12 cellular contexts compared by ENCODE assay signal in genomic region chr2:200705305-200705985, GRCh38.
DNase-seq lines count a peak whose midpoint lies in the region; ATAC-seq, FAIRE-seq and TF ChIP-seq lines count a peak whose summit lies in the region.
"Had no signal": no experiment of that assay in that cellular context is flagged by ENCODE, and none has a peak within 500 bp of the region (broad histone marks: within the 10 kb centered on the region; RNA-seq: fewer than 3 reads in every experiment).

No MANE protein-coding gene starts in this region.

- H3K9me1 ChIP-seq in K562 (ENCODE audit: control insufficient read depth, insufficient read depth, low read length) = no peaks in the 10 kb centered on the region

- CTCF ChIA-PET in K562 (lab: Yijun Ruan, JAX; ENCODE audit: low intra/inter-chr PET ratio) = interaction anchor here (0.6 kb wide), 1 partner anchor 31 kb away, joined by 3 read pairs; no protein-coding TSS in a partner anchor

- H4K20me1 ChIP-seq in K562 (replicated peaks; ENCODE audit: control insufficient read depth, insufficient read depth, low read length) = no peaks in the 10 kb centered on the region

- peak; percentile 10 to 37; a peak in 2 of 4 replicates for TF ChIP-seq RAD21 in K562 (CRISPR knock-in tag; conservative IDR thresholded peaks at IDR 0.05 in 1 of 2, IDR thresholded peaks at IDR 0.05 in 1 of 2)

- POLR2A ChIA-PET in K562 (lab: Yijun Ruan, JAX) = interaction anchor here (0.6 kb wide), 2 partner anchors 135 to 343 kb away, joined by 3 to 4 read pairs; no protein-coding TSS in a partner anchor

- H2AFZ ChIP-seq in K562 (ENCODE audit: low read depth, low read length) = no peak overlapping the region

- H3K4me1 Mint-ChIP-seq in activated T-cell treated with anti-CD3 and anti-CD28 coated beads, Interleukin-2, amount 50 U/mL, for 24 hours (ENCODE audit: low read depth) = peaks cover 72% of the 10 kb centered on the region

- no peak overlapping the region for H3K4me3 Mint-ChIP-seq in activated T-cell treated with anti-CD3 and anti-CD28 coated beads, Interleukin-2, amount 50 U/mL, for 24 hours
- H3K4me3 Mint-ChIP-seq: CD4-positive, alpha-beta memory T cell; stimulated activated naive CD8-positive, alpha-beta T cell treated with anti-CD3 and anti-CD28 coated beads, Interleukin-15, Interleukin-2, amounts not matched to agents 100 ng/mL and 50 ng/mL, for 24 hours had no signal

- no peak overlapping the region for H3K9ac ChIP-seq in K562 (ENCODE audit: insufficient read depth in 1 of 2, low read depth in 2 of 2, low read length in 2 of 2)

- H3K4me3 ChIP-seq in K562 = no peak overlapping the region
- H3K4me3 ChIP-seq in iPS DF 6.9 (ENCODE audit: low read length) = no peak overlapping the region
- H3K4me3 ChIP-seq in ascending aorta = no peak overlapping the region
- H3K4me3 ChIP-seq: skin epidermis had no signal

- H3K79me2 ChIP-seq in K562 (ENCODE audit: control insufficient read depth, insufficient read depth, low read length) = no peaks in the 10 kb centered on the region

- FAIRE-seq in K562 (lab: Jason Lieb, UNC) = no peak

- TF ChIP-seq CTCF in K562 (IDR thresholded peaks at IDR 0.05 in 2 of 3, conservative IDR thresholded peaks at IDR 0.05 in 1 of 3; ENCODE audit: insufficient read depth in 2 of 3, low read depth in 1 of 3, low read length in 3 of 3) (peak; percentile 27 to 39 (median 37); a peak in 3 of 6 replicates), ascending aorta (IDR thresholded peaks at IDR 0.05) (no peak)

- H3K4me2 ChIP-seq in K562 (ENCODE audit: insufficient read depth, low read length) = no peak overlapping the region

- in situ Hi-C loops in K562 (cut with MboI) = loop anchor here (10.0 to 25.0 kb wide), 2 partner anchors 221 to 482 kb away; partner anchors contain the start of gene CASP10

- no peaks in the 10 kb centered on the region for H3K27me3 Mint-ChIP-seq in activated T-cell treated with anti-CD3 and anti-CD28 coated beads, Interleukin-2, amount 50 U/mL, for 24 hours
- H3K27me3 Mint-ChIP-seq: stimulated activated naive CD8-positive, alpha-beta T cell treated with anti-CD3 and anti-CD28 coated beads, Interleukin-15, Interleukin-2, amounts not matched to agents 100 ng/mL and 50 ng/mL, for 24 hours had no signal

- no peaks in the 10 kb centered on the region for H3K9me3 Mint-ChIP-seq in activated T-cell treated with anti-CD3 and anti-CD28 coated beads, Interleukin-2, amount 50 U/mL, for 24 hours
- H3K9me3 Mint-ChIP-seq: CD4-positive, alpha-beta memory T cell; stimulated activated naive CD8-positive, alpha-beta T cell treated with anti-CD3 and anti-CD28 coated beads, Interleukin-15, Interleukin-2, amounts not matched to agents 100 ng/mL and 50 ng/mL, for 24 hours had no signal

- no peaks in the 10 kb centered on the region for H3K9me3 ChIP-seq in K562 (replicated peaks; ENCODE audit: control insufficient read depth, insufficient read depth, low read depth, low read length)
- no peaks in the 10 kb centered on the region for H3K9me3 ChIP-seq in iPS DF 6.9 (ENCODE audit: control insufficient read depth, insufficient read depth, low read length)
- no peaks in the 10 kb centered on the region for H3K9me3 ChIP-seq in ascending aorta

- H3K4me1 ChIP-seq in K562 (replicated peaks in 1 of 2; ENCODE audit: control insufficient read depth in 2 of 2, insufficient read depth in 2 of 2, low read length in 2 of 2) (no peaks in the 10 kb centered on the region), iPS DF 6.9 (ENCODE audit: control insufficient read depth, insufficient read depth, low read length) (no peaks in the 10 kb centered on the region), ascending aorta (no peaks in the 10 kb centered on the region)

- H3K27me3 ChIP-seq in K562 (ENCODE audit: control insufficient read depth in 2 of 2, insufficient read depth in 2 of 2, low read length in 2 of 2) (peaks cover 3 to 4% of the 10 kb centered on the region in 2 experiments; a peak in 3 of 5 replicates), iPS DF 6.9 (ENCODE audit: control insufficient read depth, insufficient read depth, low read length) (no peaks in the 10 kb centered on the region), ascending aorta (no peaks in the 10 kb centered on the region)

- H3K27ac ChIP-seq in K562 (ENCODE audit: extremely low read depth, low read depth, low read length) (no peak overlapping the region), iPS DF 6.9 (ENCODE audit: low read length) (no peak overlapping the region), temporal lobe (ENCODE audit: low read depth, low read length) (peak overlapping the region; percentile 92), ascending aorta (no peak overlapping the region)
- H3K27ac ChIP-seq: skin epidermis had no signal

- no TSS peak for BruUV-seq in K562 (replicated peaks; lab: Mats Ljungman, UMichigan)

- TF ChIP-seq EP300 in K562 (IDR thresholded peaks at IDR 0.05; ENCODE audit: low read length) = no peak

- H3K36me3 ChIP-seq in K562 (ENCODE audit: control insufficient read depth, insufficient read depth, low read length) (no peaks in the 10 kb centered on the region), iPS DF 6.9 (ENCODE audit: control insufficient read depth, insufficient read depth, low read length) (no peaks in the 10 kb centered on the region), ascending aorta (no peaks in the 10 kb centered on the region)

- intact Hi-C loops in K562 (cut with micrococcal nuclease) = loop anchor here (10.0 kb wide), 1 partner anchor 1001 kb away; no protein-coding TSS in a partner anchor
- intact Hi-C loops in ascending aorta (cut with DNase I) = loop anchor here (10.0 kb wide), 2 partner anchors 91 to 731 kb away; no protein-coding TSS in a partner anchor

- no peak for TF ChIP-seq POLR2A in K562 (conservative IDR thresholded peaks at IDR 0.05)

- H3K27ac Mint-ChIP-seq in activated T-cell treated with anti-CD3 and anti-CD28 coated beads, Interleukin-2, amount 50 U/mL, for 24 hours = peak overlapping the region; percentile 12
- H3K27ac Mint-ChIP-seq: stimulated activated naive CD8-positive, alpha-beta T cell treated with anti-CD3 and anti-CD28 coated beads, Interleukin-15, Interleukin-2, amounts not matched to agents 100 ng/mL and 50 ng/mL, for 24 hours had no signal

- ATAC-seq in K562 (peak; percentile 66; the same call in 2 of the 3 replicates), HG02798 (IDR thresholded peaks at IDR 0.05; ENCODE audit: poor library complexity, unreplicated experiment) (no peak), HG02852 (IDR thresholded peaks at IDR 0.05; ENCODE audit: unreplicated experiment) (no peak)

- no peak for DNase-seq in activated T-cell treated with anti-CD3 and anti-CD28 coated beads, Interleukin-2, amount 50 U/mL, for 24 hours
- DNase-seq in activated T-cell treated with anti-CD3 and anti-CD28 coated beads, Interleukin-2, amount 50 U/mL, for 48 hours = no peak
- DNase-seq in K562 (ENCODE audit: extremely low read depth in 1 of 4, low spot score in 3 of 4) = peak in 2 of 4 experiments; percentile 12 to 15
- DNase-seq in iPS DF 6.9 (ENCODE audit: low read depth, low spot score) = peak; percentile 47
- DNase-seq in ascending aorta (ENCODE audit: low spot score in 2 of 2) = no peak
- DNase-seq: CD4-positive, alpha-beta memory T cell; SIG-M5 had no signal

- WGBS in K562 (ENCODE audit: insufficient coverage, low coverage, missing lambda C conversion rate) = 3% methylated on average over 2 of the region's 3 CpGs
- whole genome bisulfite sequencing in iPS DF 6.9 (ENCODE audit: insufficient coverage, insufficient read length) = no CpG with 5 or more reads among the region's 3 CpGs

- H3K36me3 Mint-ChIP-seq in activated T-cell treated with anti-CD3 and anti-CD28 coated beads, Interleukin-2, amount 50 U/mL, for 24 hours (ENCODE audit: low read depth) = no peaks in the 10 kb centered on the region
- H3K36me3 Mint-ChIP-seq: CD4-positive, alpha-beta memory T cell had no signal

TF ChIP-seq in K562, 482 proteins besides CTCF, POLR2A, EP300 and RAD21:
- TF ChIP-seq, protein P1, sequence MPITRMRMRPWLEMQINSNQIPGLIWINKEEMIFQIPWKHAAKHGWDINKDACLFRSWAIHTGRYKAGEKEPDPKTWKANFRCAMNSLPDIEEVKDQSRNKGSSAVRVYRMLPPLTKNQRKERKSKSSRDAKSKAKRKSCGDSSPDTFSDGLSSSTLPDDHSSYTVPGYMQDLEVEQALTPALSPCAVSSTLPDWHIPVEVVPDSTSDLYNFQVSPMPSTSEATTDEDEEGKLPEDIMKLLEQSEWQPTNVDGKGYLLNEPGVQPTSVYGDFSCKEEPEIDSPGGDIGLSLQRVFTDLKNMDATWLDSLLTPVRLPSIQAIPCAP (CRISPR knock-in tag; IDR thresholded peaks at IDR 0.05; ENCODE audit: borderline replicate concordance) = no peak
- no peak for TF ChIP-seq RBM25 (IDR thresholded peaks at IDR 0.05; ENCODE audit: low read depth, low read length, severe bottlenecking)
- TF ChIP-seq, protein P2, sequence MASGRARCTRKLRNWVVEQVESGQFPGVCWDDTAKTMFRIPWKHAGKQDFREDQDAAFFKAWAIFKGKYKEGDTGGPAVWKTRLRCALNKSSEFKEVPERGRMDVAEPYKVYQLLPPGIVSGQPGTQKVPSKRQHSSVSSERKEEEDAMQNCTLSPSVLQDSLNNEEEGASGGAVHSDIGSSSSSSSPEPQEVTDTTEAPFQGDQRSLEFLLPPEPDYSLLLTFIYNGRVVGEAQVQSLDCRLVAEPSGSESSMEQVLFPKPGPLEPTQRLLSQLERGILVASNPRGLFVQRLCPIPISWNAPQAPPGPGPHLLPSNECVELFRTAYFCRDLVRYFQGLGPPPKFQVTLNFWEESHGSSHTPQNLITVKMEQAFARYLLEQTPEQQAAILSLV (tag; IDR thresholded peaks at IDR 0.05) = no peak
- no peak for TF ChIP-seq MCM7 (IDR thresholded peaks at IDR 0.05)
- no peak for TF ChIP-seq BCL6 (CRISPR knock-in tag; IDR thresholded peaks at IDR 0.05)
- no peak for TF ChIP-seq HDAC6 (IDR thresholded peaks at IDR 0.05; ENCODE audit: low read depth, low read length)
- TF ChIP-seq PCBP2 (IDR thresholded peaks at IDR 0.05; ENCODE audit: low read depth, low read length, poor library complexity, severe bottlenecking) = no peak
- no peak for TF ChIP-seq ZNF121 (CRISPR knock-in tag; conservative IDR thresholded peaks at IDR 0.05)
- TF ChIP-seq COPS2 (conservative IDR thresholded peaks at IDR 0.05) = no peak
- no peak for TF ChIP-seq PTTG1 (tag; IDR thresholded peaks at IDR 0.05; ENCODE audit: low read depth)
- no peak for TF ChIP-seq CBX5 (IDR thresholded peaks at IDR 0.05; ENCODE audit: borderline replicate concordance, low read depth)
- TF ChIP-seq PCBP1 (IDR thresholded peaks at IDR 0.05; ENCODE audit: low read depth, low read length, poor library complexity, severe bottlenecking) = no peak
TF ChIP-seq in K562: peak in this region for 0.

Comparison
In these comparisons a context has a peak if more than half of its experiments do, and no peak if none do; other contexts are left out.
1. CTCF ChIP-seq: peak in K562 (3 of 3); none in ascending aorta (0 of 3).